In genomic region chr5:172903790-172904189, GRCh38 we compare ENCODE assay signal across 8 cellular contexts. TPM values are rescaled to one million over a fixed set of nuclear protein-coding genes. Genes with fewer than 3 reads are reported as not detected.
A peak's percentile ranks its signal among the peaks of the same experiment; 100 is the strongest.
DNase-seq lines count a peak whose midpoint lies in the region; ATAC-seq and TF ChIP-seq lines count a peak whose summit lies in the region.

No MANE protein-coding gene starts in this region.

- TF ChIP-seq POLR2A in heart left ventricle (IDR thresholded peaks at IDR 0.05), result no peak

- no peaks in the 10 kb centered on the region for H3K9me3 ChIP-seq in heart left ventricle

- ATAC-seq in heart left ventricle, result no peak
- ATAC-seq in GM21526 (IDR thresholded peaks at IDR 0.05; ENCODE audit: low FRiP score, unreplicated experiment), result no peak

- H3K36me3 ChIP-seq in heart left ventricle, result peaks cover 0 to 11% (median 0%) of the 10 kb centered on the region in 9 donors

- WGBS in heart left ventricle, 4 donors, result 60 to 66% (median 63%) methylated on average over 4 of the region's 4 CpGs

- no peaks in the 10 kb centered on the region for H3K27me3 Mint-ChIP-seq in activated naive CD4-positive, alpha-beta T cell treated with anti-CD3 and anti-CD28 coated beads for 36 hours (ENCODE audit: low read depth)

- H3K4me3 Mint-ChIP-seq in activated naive CD4-positive, alpha-beta T cell treated with anti-CD3 and anti-CD28 coated beads for 36 hours, result no peak overlapping the region

- H3K4me3 ChIP-seq in heart left ventricle, result no peak overlapping the region
- no peak overlapping the region for H3K4me3 ChIP-seq in choroid plexus epithelial cell (ENCODE audit: low read depth, low read length)

- H3K4me1 Mint-ChIP-seq in activated naive CD4-positive, alpha-beta T cell treated with anti-CD3 and anti-CD28 coated beads for 36 hours (ENCODE audit: low read depth), result no peaks in the 10 kb centered on the region

- CTCF ChIA-PET in activated naive CD4-positive, alpha-beta T cell treated with anti-CD3 and anti-CD28 coated beads for 36 hours (lab: Charles Lee), result no interaction called here

- no peaks in the 10 kb centered on the region for H3K9me3 Mint-ChIP-seq in activated naive CD4-positive, alpha-beta T cell treated with anti-CD3 and anti-CD28 coated beads for 36 hours

- peaks cover 4% of the 10 kb centered on the region for H3K36me3 Mint-ChIP-seq in activated naive CD4-positive, alpha-beta T cell treated with anti-CD3 and anti-CD28 coated beads for 36 hours (ENCODE audit: low read depth)

- DNase-seq in heart left ventricle (peak in 1 of 5 donors; percentile 62), cardiac septum (ENCODE audit: low spot score) (no peak), choroid plexus epithelial cell (ENCODE audit: low read depth) (peak; percentile 96), mucosa of gallbladder (ENCODE audit: low spot score) (peak; percentile 70), SW 1271 (lab: John Stamatoyannopoulos, UW) (no peak), cortex of kidney (lab: John Stamatoyannopoulos, UW) (no peak)
- DNase-seq in activated naive CD4-positive, alpha-beta T cell treated with anti-CD3 and anti-CD28 coated beads for 36 hours, result no peak

- no peak for TF ChIP-seq CTCF in heart left ventricle (IDR thresholded peaks at IDR 0.05)
- TF ChIP-seq CTCF in choroid plexus epithelial cell (conservative IDR thresholded peaks at IDR 0.05; ENCODE audit: low read depth, low read length), result no peak

- H3K27ac Mint-ChIP-seq in activated naive CD4-positive, alpha-beta T cell treated with anti-CD3 and anti-CD28 coated beads for 36 hours, result no peak overlapping the region

- peaks cover 2 to 71% (median 56%) of the 10 kb centered on the region in 12 donors for H3K4me1 ChIP-seq in heart left ventricle

- intact Hi-C loops in heart left ventricle (cut with DNase I), result loop anchor here (1.0 to 10.0 kb wide), 14 partner anchors 31 to 189 kb away; partner anchors contain the start of genes DUSP1 (in 6 of the 10) and ERGIC1 (in 1 of the 10)
- intact Hi-C loops in cardiac septum (cut with DNase I), result loop anchor here (2.0 to 5.0 kb wide), 3 partner anchors 36 to 187 kb away; partner anchors contain the start of gene DUSP1
- intact Hi-C loops in activated naive CD4-positive, alpha-beta T cell treated with anti-CD3 and anti-CD28 coated beads for 36 hours (cut with micrococcal nuclease), result no loop called here

- peak overlapping the region; percentile 23 to 96 (median 90) for H3K27ac ChIP-seq in heart left ventricle

- no peaks in the 10 kb centered on the region for H3K27me3 ChIP-seq in heart left ventricle

RNA-seq across cellular contexts. Expression of gene RPL26L1, which starts 55.4 kb away (rescaled TPM):
- total RNA-seq in heart left ventricle (10 to 100 TPM; 19.8 to 36.7 (median 29.5) TPM), cardiac septum (28.1 TPM), mucosa of gallbladder (26.0 TPM)
- polyA plus RNA-seq in heart left ventricle, result 10 to 100 TPM; 50.3 to 79.5 TPM
- total RNA-seq in activated naive CD4-positive, alpha-beta T cell treated with anti-CD3 and anti-CD28 coated beads for 36 hours, result 10 to 100 TPM; 75.4 to 82.7 TPM

Comparison
In these comparisons a context has a peak if more than half of its experiments do, and no peak if none do; other contexts are left out.
1. DNase-seq: peak in choroid plexus epithelial cell (single experiment) and mucosa of gallbladder (single experiment); none in cardiac septum (single experiment), SW 1271 (0 of 2), cortex of kidney (single experiment) and activated naive CD4-positive, alpha-beta T cell treated with anti-CD3 and anti-CD28 coated beads for 36 hours (single experiment).